17 cellular contexts compared by ENCODE assay signal in the genomic region with DNA sequence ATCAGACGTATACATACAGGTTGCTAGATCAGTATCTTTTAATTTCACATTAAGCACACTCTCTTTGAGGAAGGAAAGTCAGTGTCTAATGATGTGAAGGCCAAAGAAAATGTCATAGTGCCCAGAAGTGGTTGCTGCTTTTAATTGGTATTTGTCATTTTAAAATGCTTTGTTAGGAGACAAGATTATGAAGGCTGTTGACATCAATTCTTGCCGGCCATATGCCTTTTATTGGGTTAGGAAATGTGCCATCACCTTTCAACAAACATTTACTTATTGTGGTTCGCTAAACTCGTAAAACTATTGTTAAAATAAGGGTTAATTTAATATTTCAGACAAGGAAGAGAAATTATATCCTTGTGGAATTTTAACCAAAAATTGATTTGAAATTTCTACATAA.
"Had no signal": no experiment of that assay in that cellular context is flagged by ENCODE, and none has a peak within 500 bp of the region (broad histone marks: within the 10 kb centered on the region; RNA-seq: fewer than 3 reads in every experiment).

No MANE protein-coding gene starts in this region.

- H3K4me1 Mint-ChIP-seq: neural progenitor cell had no signal

- H3K9me3 Mint-ChIP-seq: activated T-cell treated with anti-CD3 and anti-CD28 coated beads, Interleukin-2, amount 50 U/mL, for 4 hours; neural progenitor cell; stimulated activated naive B cell treated with anti-CD40 and anti-IgM and Interleukin-4, amounts not matched to agents 10 μg/mL and 1 μg/mL and 100 μg/mL, for 72 hours; T-helper 1 cell treated with Interleukin-12 subunit alpha and Interleukin-12 subunit beta and Interleukin-4 antibody, amounts not matched to agents 30 μg/mL and 1 μg/mL, for 36 hours; type B pancreatic cell had no signal

- DNase-seq: activated CD4-positive, alpha-beta T cell treated with anti-CD3 and anti-CD28 coated beads, Interleukin-2, amount 50 U/mL, for 1 hour; activated CD4-positive, CD25-positive, alpha-beta regulatory T cell; activated effector memory CD4-positive, alpha-beta T cell treated with anti-CD3 and anti-CD28 coated beads, Interleukin-2, amount 50 U/mL, for 16 hours; activated T-cell treated with anti-CD3 and anti-CD28 coated beads, Interleukin-2, amount 50 U/mL, for 4 hours; cortex of kidney; effector CD8-positive, alpha-beta T cell; kidney; left ventricle myocardium superior; mesendoderm; ovary; sigmoid colon; stimulated activated CD4-positive, alpha-beta T cell treated with anti-CD3 and anti-CD28 coated beads, Interleukin-2, amount 100 ng/mL, for 24 hours; stimulated activated naive B cell treated with anti-CD40 and anti-IgM and Interleukin-4, amounts not matched to agents 10 μg/mL and 1 μg/mL and 100 μg/mL, for 72 hours had no signal

- H3K27ac Mint-ChIP-seq: neural progenitor cell; stimulated activated naive B cell treated with anti-CD40 and anti-IgM and Interleukin-4, amounts not matched to agents 10 μg/mL and 1 μg/mL and 100 μg/mL, for 72 hours; T-helper 1 cell treated with Interleukin-12 subunit alpha and Interleukin-12 subunit beta and Interleukin-4 antibody, amounts not matched to agents 30 μg/mL and 1 μg/mL, for 36 hours; type B pancreatic cell had no signal

- H3K9me3 ChIP-seq: gastroesophageal sphincter, ovary, sigmoid colon had no signal

- H3K36me3 ChIP-seq: neural progenitor cell, ovary had no signal

- ATAC-seq: gastroesophageal sphincter, left ventricle myocardium superior had no signal

- H3K27me3 Mint-ChIP-seq: stimulated activated naive B cell treated with anti-CD40 and anti-IgM and Interleukin-4, amounts not matched to agents 10 μg/mL and 1 μg/mL and 100 μg/mL, for 72 hours; type B pancreatic cell had no signal

- H3K4me3 ChIP-seq: gastroesophageal sphincter, neural progenitor cell, ovary, sigmoid colon had no signal

- H3K36me3 Mint-ChIP-seq: neural progenitor cell had no signal

- H3K4me3 Mint-ChIP-seq: activated T-cell treated with anti-CD3 and anti-CD28 coated beads, Interleukin-2, amount 50 U/mL, for 4 hours; neural progenitor cell; stimulated activated naive B cell treated with anti-CD40 and anti-IgM and Interleukin-4, amounts not matched to agents 10 μg/mL and 1 μg/mL and 100 μg/mL, for 72 hours; T-helper 1 cell treated with Interleukin-12 subunit alpha and Interleukin-12 subunit beta and Interleukin-4 antibody, amounts not matched to agents 30 μg/mL and 1 μg/mL, for 36 hours; type B pancreatic cell had no signal
